Comparison of ENCODE assay signal across 7 cellular contexts in the genomic region with DNA sequence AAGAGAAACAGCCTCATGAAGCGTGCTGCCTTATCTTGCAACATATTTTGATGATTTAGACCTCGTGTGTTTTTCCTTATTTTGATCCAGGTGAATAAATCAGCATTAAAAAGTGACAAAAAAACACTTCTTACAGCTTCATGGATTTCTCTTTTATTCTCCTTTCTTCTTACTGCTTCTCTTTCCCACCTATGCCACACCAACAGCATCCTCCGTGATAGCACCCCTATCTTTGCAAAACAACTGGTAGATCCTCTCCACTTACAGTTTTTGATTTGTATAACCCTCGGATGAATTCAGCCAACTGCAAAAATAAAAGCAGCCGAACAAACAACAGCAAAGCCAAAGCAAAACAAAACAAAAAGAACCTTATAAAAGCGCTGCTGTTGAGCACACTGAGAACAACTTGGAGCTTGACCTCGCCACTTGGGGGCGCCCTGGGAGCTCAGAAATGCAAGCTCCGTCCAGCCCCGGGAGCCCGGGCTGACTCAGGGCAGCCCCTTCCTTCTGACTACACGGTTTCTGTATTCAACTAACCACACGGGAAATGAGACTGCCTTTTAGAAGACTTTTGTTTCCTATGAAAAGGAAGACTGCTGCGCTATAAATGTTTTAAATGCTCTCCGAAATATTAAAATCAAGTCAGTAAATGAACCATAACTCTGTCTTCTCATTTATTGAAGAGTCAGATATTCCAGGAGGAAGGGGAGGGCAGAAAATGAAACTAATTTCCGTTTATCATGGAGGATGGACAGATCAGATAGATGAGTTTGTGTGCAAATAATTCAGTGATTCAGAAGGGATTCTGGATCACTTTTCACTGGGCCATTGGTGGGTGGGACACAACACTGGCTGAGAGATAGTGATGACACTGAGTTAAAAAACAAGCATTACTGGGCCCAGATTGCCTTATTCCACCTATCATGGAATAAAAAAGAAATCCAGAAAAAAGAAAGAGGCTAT.
DNase-seq lines count a peak whose midpoint lies in the region; ATAC-seq and TF ChIP-seq lines count a peak whose summit lies in the region.
"Not testable (repeated sequence)": the region's sequence is repeated elsewhere in the genome, so short reads cannot be mapped to it uniquely, and the experiment has no call there.

No MANE protein-coding gene starts in this region.

- peak; percentile 96 for DNase-seq in activated CD8-positive, alpha-beta memory T cell treated with anti-CD3 and anti-CD28 coated beads for 24 hours
- DNase-seq in chondrocyte (ENCODE audit: low spot score), result not testable (repeated sequence)
- peak; percentile 63 to 95 for DNase-seq in lower leg skin (ENCODE audit: low spot score in 2 of 2)
- peak; percentile 93 for DNase-seq in stimulated activated CD4-positive, alpha-beta T cell treated with anti-CD3 and anti-CD28 coated beads, Interleukin-4, amount 100 ng/mL, for 1 hour

- not testable (repeated sequence) for H3K27me3 ChIP-seq in KMS-11 (ENCODE audit: insufficient read depth, low read depth)

- peaks cover 17% of the 10 kb centered on the region for H3K27me3 Mint-ChIP-seq in chondrocyte (ENCODE audit: low read depth)

- H3K36me3 Mint-ChIP-seq in chondrocyte (ENCODE audit: low read depth), result not testable (repeated sequence)

- 17 to 18% methylated on average over 11 to 12 of the region's 16 CpGs for WGBS in lower leg skin, 2 donors

- ATAC-seq in GM18868 (IDR thresholded peaks at IDR 0.05; ENCODE audit: unreplicated experiment) (peak; percentile 100), HG02623 (IDR thresholded peaks at IDR 0.05; ENCODE audit: unreplicated experiment) (peak; percentile 98)

- H3K27ac ChIP-seq in KMS-11, result not testable (repeated sequence)

- intact Hi-C loops in lower leg skin (cut with DNase I; ENCODE audit: low total_unique reads), result not testable (repeated sequence)

- H3K4me1 Mint-ChIP-seq in chondrocyte (ENCODE audit: low read depth), result not testable (repeated sequence)

- not testable (repeated sequence) for H4K20me1 ChIP-seq in KMS-11 (ENCODE audit: insufficient read depth)

- not testable (repeated sequence) for H3K9me3 Mint-ChIP-seq in chondrocyte (ENCODE audit: low read depth)

- H3K4me3 Mint-ChIP-seq in chondrocyte (ENCODE audit: unreplicated experiment), result not testable (repeated sequence)

- H3K4me2 ChIP-seq in KMS-11, result not testable (repeated sequence)

- H3K4me3 ChIP-seq in KMS-11 (IDR thresholded peaks at IDR 0.05; ENCODE audit: insufficient read depth, low read depth, low read length); lower leg skin (ENCODE audit: low read depth, poor library complexity, severe bottlenecking): not testable (repeated sequence)

- H2AFZ ChIP-seq in KMS-11 (ENCODE audit: low read depth), result not testable (repeated sequence)

- H3K36me3 ChIP-seq in KMS-11 (ENCODE audit: insufficient read depth), result not testable (repeated sequence)

- not testable (repeated sequence) for H3K4me1 ChIP-seq in KMS-11 (ENCODE audit: low read depth, poor library complexity, severe bottlenecking)

- H3K27ac Mint-ChIP-seq in chondrocyte (ENCODE audit: unreplicated experiment), result not testable (repeated sequence)

- TF ChIP-seq CTCF in KMS-11 (conservative IDR thresholded peaks at IDR 0.05; ENCODE audit: low read depth, low read length) (peak; percentile 36; the same call in 1 of the 2 replicates), chondrocyte (IDR thresholded peaks at IDR 0.05) (peak; percentile 62)
- not testable (repeated sequence) for TF ChIP-seq CTCF in lower leg skin (IDR thresholded peaks at IDR 0.05)

- not testable (repeated sequence) for H3K79me2 ChIP-seq in KMS-11 (ENCODE audit: insufficient read depth, low read depth)

- not testable (repeated sequence) for TF ChIP-seq POLR2A in lower leg skin (IDR thresholded peaks at IDR 0.05)

- not testable (repeated sequence) for H3K9ac ChIP-seq in KMS-11
